11 cellular contexts compared by ENCODE assay signal in genomic region chr22:33472462-33473344, GRCh38.
A peak's percentile ranks its signal among the peaks of the same experiment; 100 is the strongest.
DNase-seq lines count a peak whose midpoint lies in the region; ATAC-seq and TF ChIP-seq lines count a peak whose summit lies in the region.
"Had no signal": no experiment of that assay in that cellular context is flagged by ENCODE, and none has a peak within 500 bp of the region (broad histone marks: within the 10 kb centered on the region; RNA-seq: fewer than 3 reads in every experiment).

No MANE protein-coding gene starts in this region.

- H3K9me3 ChIP-seq in heart right ventricle, result peaks cover 0 to 3% (median 0%) of the 10 kb centered on the region in 11 donors
- H3K9me3 ChIP-seq in A673 (ENCODE audit: low read depth, low read length, poor library complexity, severe bottlenecking), result peaks cover 10% of the 10 kb centered on the region

- H3K27ac ChIP-seq in heart right ventricle (peak overlapping the region in 6 of 10 donors; percentile 58 to 73 (median 68)), A673 (ENCODE audit: low read depth, low read length, poor library complexity, severe bottlenecking) (no peak overlapping the region)
- H3K27ac ChIP-seq: PC-9 had no signal

- TF ChIP-seq CTCF in GM12865 (IDR thresholded peaks at IDR 0.05; ENCODE audit: insufficient read depth, low read depth, low read length, missing control alignments) (no peak), heart right ventricle (IDR thresholded peaks at IDR 0.05) (no peak), A673 (conservative IDR thresholded peaks at IDR 0.05; ENCODE audit: low read depth, low read length) (no peak)

- H3K4me3 ChIP-seq in GM12865 (ENCODE audit: low read depth, low read length) (peak overlapping the region; percentile 48), heart right ventricle (no peak overlapping the region), A673 (ENCODE audit: low read depth, low read length, poor library complexity, severe bottlenecking) (no peak overlapping the region)
- H3K4me3 ChIP-seq: PC-9 had no signal

- POLR2A ChIA-PET in A673 (lab: Charles Lee; ENCODE audit: low non-redundant PET), result no interaction called here

- peak; percentile 45 for ATAC-seq in GM21360 (IDR thresholded peaks at IDR 0.05; ENCODE audit: unreplicated experiment)
- ATAC-seq in HG03196 (IDR thresholded peaks at IDR 0.05; ENCODE audit: unreplicated experiment), result peak; percentile 43
- peak in 6 of 8 donors; percentile 67 to 87 (median 82) for ATAC-seq in heart right ventricle

- WGBS in heart right ventricle, 2 donors, result 60 to 64% methylated on average over 9 of the region's 9 CpGs

- peak; percentile 87 for DNase-seq in GM12865 (ENCODE audit: low read depth)
- DNase-seq in heart right ventricle, result no peak
- no peak for DNase-seq in A673 (ENCODE audit: low spot score)
- no peak for DNase-seq in NCI-H82 treated with DMSO at 0.1 percent for 48 hours (lab: John Stamatoyannopoulos, UW; ENCODE audit: unreplicated experiment)
- no peak for DNase-seq in DMS79 treated with DMSO at 0.1 percent for 48 hours (lab: John Stamatoyannopoulos, UW)
- no peak for DNase-seq in RKO (ENCODE audit: low spot score)
- DNase-seq: CD8-positive, alpha-beta memory T cell; NCI-H1417 treated with DMSO at 0.1 percent for 48 hours; PC-9 had no signal

- no TSS peak for BruUV-seq in A673 (replicated peaks; lab: Mats Ljungman, UMichigan)

- H3K27me3 ChIP-seq in heart right ventricle, result no peaks in the 10 kb centered on the region
- H3K27me3 ChIP-seq in A673 (replicated peaks; ENCODE audit: insufficient read depth, low read depth, low read length, poor library complexity), result no peaks in the 10 kb centered on the region

- H3K36me3 ChIP-seq in heart right ventricle (no peaks in the 10 kb centered on the region), A673 (ENCODE audit: insufficient read depth, low read length, poor library complexity, severe bottlenecking) (no peaks in the 10 kb centered on the region)

- peaks cover 0 to 54% (median 33%) of the 10 kb centered on the region in 9 donors for H3K4me1 ChIP-seq in heart right ventricle
- H3K4me1 ChIP-seq in A673 (ENCODE audit: insufficient read depth, low read length, poor library complexity, severe bottlenecking), result no peaks in the 10 kb centered on the region

- intact Hi-C loops in heart right ventricle (cut with DNase I), result no loop called here
- intact Hi-C loops in A673 (cut with micrococcal nuclease; ENCODE audit: unreplicated experiment), result no loop called here

- CTCF ChIA-PET in A673 (lab: Charles Lee), result no interaction called here
